1 cellular context compared by ENCODE assay signal in genomic region chr3:69435274-69436262, GRCh38.
TF ChIP-seq lines count a peak whose summit lies in the region.

No MANE protein-coding gene starts in this region.

TF ChIP-seq in GM12878, 131 proteins besides CTCF, POLR2A, EP300 and RAD21 (continued from another document and continues in another):
- peak; percentile 72; the same call in 1 of the 2 replicates for TF ChIP-seq FOXM1 (IDR thresholded peaks at IDR 0.05; ENCODE audit: low read depth, low read length)
- no peak for TF ChIP-seq TAF1 (IDR thresholded peaks at IDR 0.05; ENCODE audit: borderline replicate concordance, low read depth, low read length)
- TF ChIP-seq STAT3 (IDR thresholded peaks at IDR 0.05; ENCODE audit: low read depth, low read length) = 0 out of 2 replicates have a peak, but pooled peaks have one; percentile 60
- TF ChIP-seq TBL1XR1 (IDR thresholded peaks at IDR 0.05; ENCODE audit: low read depth, low read length) = no peak
- TF ChIP-seq, protein P1, sequence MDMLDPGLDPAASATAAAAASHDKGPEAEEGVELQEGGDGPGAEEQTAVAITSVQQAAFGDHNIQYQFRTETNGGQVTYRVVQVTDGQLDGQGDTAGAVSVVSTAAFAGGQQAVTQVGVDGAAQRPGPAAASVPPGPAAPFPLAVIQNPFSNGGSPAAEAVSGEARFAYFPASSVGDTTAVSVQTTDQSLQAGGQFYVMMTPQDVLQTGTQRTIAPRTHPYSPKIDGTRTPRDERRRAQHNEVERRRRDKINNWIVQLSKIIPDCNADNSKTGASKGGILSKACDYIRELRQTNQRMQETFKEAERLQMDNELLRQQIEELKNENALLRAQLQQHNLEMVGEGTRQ (IDR thresholded peaks at IDR 0.05; ENCODE audit: borderline replicate concordance, low read depth, low read length) = no peak
- TF ChIP-seq HDAC6 (IDR thresholded peaks at IDR 0.05; ENCODE audit: unreplicated experiment) = no peak
- no peak for TF ChIP-seq MYC (IDR thresholded peaks at IDR 0.05; ENCODE audit: insufficient read depth, insufficient read length, insufficient replicate concordance, low read length, severe bottlenecking)
- TF ChIP-seq TCF12 (IDR thresholded peaks at IDR 0.05; ENCODE audit: low read depth, low read length) = no peak
- TF ChIP-seq POU2F2 (IDR thresholded peaks at IDR 0.05; ENCODE audit: borderline replicate concordance, low read depth, low read length) = no peak
- peak; percentile 50; the same call in 1 of the 2 replicates for TF ChIP-seq MTA2 (IDR thresholded peaks at IDR 0.05; ENCODE audit: low read depth)
- TF ChIP-seq, protein P2, sequence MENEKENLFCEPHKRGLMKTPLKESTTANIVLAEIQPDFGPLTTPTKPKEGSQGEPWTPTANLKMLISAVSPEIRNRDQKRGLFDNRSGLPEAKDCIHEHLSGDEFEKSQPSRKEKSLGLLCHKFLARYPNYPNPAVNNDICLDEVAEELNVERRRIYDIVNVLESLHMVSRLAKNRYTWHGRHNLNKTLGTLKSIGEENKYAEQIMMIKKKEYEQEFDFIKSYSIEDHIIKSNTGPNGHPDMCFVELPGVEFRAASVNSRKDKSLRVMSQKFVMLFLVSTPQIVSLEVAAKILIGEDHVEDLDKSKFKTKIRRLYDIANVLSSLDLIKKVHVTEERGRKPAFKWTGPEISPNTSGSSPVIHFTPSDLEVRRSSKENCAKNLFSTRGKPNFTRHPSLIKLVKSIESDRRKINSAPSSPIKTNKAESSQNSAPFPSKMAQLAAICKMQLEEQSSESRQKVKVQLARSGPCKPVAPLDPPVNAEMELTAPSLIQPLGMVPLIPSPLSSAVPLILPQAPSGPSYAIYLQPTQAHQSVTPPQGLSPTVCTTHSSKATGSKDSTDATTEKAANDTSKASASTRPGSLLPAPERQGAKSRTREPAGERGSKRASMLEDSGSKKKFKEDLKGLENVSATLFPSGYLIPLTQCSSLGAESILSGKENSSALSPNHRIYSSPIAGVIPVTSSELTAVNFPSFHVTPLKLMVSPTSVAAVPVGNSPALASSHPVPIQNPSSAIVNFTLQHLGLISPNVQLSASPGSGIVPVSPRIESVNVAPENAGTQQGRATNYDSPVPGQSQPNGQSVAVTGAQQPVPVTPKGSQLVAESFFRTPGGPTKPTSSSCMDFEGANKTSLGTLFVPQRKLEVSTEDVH (IDR thresholded peaks at IDR 0.05; ENCODE audit: low read depth, partially characterized antibody) = no peak
- TF ChIP-seq EGR1 (IDR thresholded peaks at IDR 0.05; ENCODE audit: borderline replicate concordance in 1 of 2, low read depth in 2 of 2, low read length in 2 of 2) = no peak
- TF ChIP-seq CREM (IDR thresholded peaks at IDR 0.05; ENCODE audit: low read depth) = peak; percentile 43; the same call in 1 of the 2 replicates
- no peak for TF ChIP-seq SREBF2 (IDR thresholded peaks at IDR 0.05; ENCODE audit: low read length)
- TF ChIP-seq JUNB (IDR thresholded peaks at IDR 0.05) = peak; percentile 87
- TF ChIP-seq, protein P3, sequence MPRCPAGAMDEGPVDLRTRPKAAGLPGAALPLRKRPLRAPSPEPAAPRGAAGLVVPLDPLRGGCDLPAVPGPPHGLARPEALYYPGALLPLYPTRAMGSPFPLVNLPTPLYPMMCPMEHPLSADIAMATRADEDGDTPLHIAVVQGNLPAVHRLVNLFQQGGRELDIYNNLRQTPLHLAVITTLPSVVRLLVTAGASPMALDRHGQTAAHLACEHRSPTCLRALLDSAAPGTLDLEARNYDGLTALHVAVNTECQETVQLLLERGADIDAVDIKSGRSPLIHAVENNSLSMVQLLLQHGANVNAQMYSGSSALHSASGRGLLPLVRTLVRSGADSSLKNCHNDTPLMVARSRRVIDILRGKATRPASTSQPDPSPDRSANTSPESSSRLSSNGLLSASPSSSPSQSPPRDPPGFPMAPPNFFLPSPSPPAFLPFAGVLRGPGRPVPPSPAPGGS (IDR thresholded peaks at IDR 0.05; ENCODE audit: borderline replicate concordance, insufficient read depth, low read depth, low read length, poor library complexity, severe bottlenecking) = no peak
- peak; percentile 36; the same call in 1 of the 2 replicates for TF ChIP-seq BCL11A (IDR thresholded peaks at IDR 0.05; ENCODE audit: low read depth, low read length)
- no peak for TF ChIP-seq CREB1 (IDR thresholded peaks at IDR 0.05; ENCODE audit: low read depth)
- peak; percentile 26; the same call in 1 of the 2 replicates for TF ChIP-seq GABPA (IDR thresholded peaks at IDR 0.05; ENCODE audit: low read depth)
- TF ChIP-seq CHD1 (IDR thresholded peaks at IDR 0.05; ENCODE audit: low read depth, low read length) = no peak
- TF ChIP-seq ZNF24 (IDR thresholded peaks at IDR 0.05) = no peak
- TF ChIP-seq ZNF384 (IDR thresholded peaks at IDR 0.05; ENCODE audit: borderline replicate concordance, low read depth, low read length) = no peak
- TF ChIP-seq CUX1 (IDR thresholded peaks at IDR 0.05; ENCODE audit: insufficient replicate concordance, low read depth, low read length) = no peak
- TF ChIP-seq BRCA1 (IDR thresholded peaks at IDR 0.05; ENCODE audit: low read depth, low read length) = no peak
- TF ChIP-seq MTA3 (IDR thresholded peaks at IDR 0.05; ENCODE audit: borderline replicate concordance, low read length) = no peak; the same call in 1 of the 2 replicates
- TF ChIP-seq SPI1 (IDR thresholded peaks at IDR 0.05; ENCODE audit: borderline replicate concordance, insufficient read depth, low read depth, low read length) = no peak
- TF ChIP-seq, protein P4, sequence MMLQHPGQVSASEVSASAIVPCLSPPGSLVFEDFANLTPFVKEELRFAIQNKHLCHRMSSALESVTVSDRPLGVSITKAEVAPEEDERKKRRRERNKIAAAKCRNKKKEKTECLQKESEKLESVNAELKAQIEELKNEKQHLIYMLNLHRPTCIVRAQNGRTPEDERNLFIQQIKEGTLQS (IDR thresholded peaks at IDR 0.05; ENCODE audit: borderline replicate concordance, extremely low read depth, low read depth, low read length) = no peak
- no peak for TF ChIP-seq SMARCA5 (IDR thresholded peaks at IDR 0.05)
- TF ChIP-seq, protein P5, sequence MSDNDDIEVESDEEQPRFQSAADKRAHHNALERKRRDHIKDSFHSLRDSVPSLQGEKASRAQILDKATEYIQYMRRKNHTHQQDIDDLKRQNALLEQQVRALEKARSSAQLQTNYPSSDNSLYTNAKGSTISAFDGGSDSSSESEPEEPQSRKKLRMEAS (IDR thresholded peaks at IDR 0.05; ENCODE audit: low read depth, low read length) = no peak
- no peak for TF ChIP-seq IRF3 (IDR thresholded peaks at IDR 0.05)
- TF ChIP-seq ESRRA (IDR thresholded peaks at IDR 0.05; ENCODE audit: low read length) = no peak
- TF ChIP-seq EZH2 (IDR thresholded peaks at IDR 0.05; ENCODE audit: borderline replicate concordance, control insufficient read depth, low read depth, low read length) = no peak
- peak; percentile 47; the same call in 1 of the 2 replicates for TF ChIP-seq ATF7 (IDR thresholded peaks at IDR 0.05; ENCODE audit: low read depth)
- TF ChIP-seq, protein P6, sequence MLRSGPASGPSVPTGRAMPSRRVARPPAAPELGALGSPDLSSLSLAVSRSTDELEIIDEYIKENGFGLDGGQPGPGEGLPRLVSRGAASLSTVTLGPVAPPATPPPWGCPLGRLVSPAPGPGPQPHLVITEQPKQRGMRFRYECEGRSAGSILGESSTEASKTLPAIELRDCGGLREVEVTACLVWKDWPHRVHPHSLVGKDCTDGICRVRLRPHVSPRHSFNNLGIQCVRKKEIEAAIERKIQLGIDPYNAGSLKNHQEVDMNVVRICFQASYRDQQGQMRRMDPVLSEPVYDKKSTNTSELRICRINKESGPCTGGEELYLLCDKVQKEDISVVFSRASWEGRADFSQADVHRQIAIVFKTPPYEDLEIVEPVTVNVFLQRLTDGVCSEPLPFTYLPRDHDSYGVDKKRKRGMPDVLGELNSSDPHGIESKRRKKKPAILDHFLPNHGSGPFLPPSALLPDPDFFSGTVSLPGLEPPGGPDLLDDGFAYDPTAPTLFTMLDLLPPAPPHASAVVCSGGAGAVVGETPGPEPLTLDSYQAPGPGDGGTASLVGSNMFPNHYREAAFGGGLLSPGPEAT (IDR thresholded peaks at IDR 0.05; ENCODE audit: low read depth) = peak; percentile 84
- TF ChIP-seq RUNX3 (IDR thresholded peaks at IDR 0.05; ENCODE audit: low read length) = no peak; the same call in 1 of the 2 replicates
- TF ChIP-seq SKIL (IDR thresholded peaks at IDR 0.05; ENCODE audit: low read depth, poor library complexity, severe bottlenecking) = peak; percentile 42
- no peak for TF ChIP-seq JUND (IDR thresholded peaks at IDR 0.05; ENCODE audit: low read depth, low read length)
- TF ChIP-seq NR2C1 (IDR thresholded peaks at IDR 0.05) = no peak
- peak; percentile 23; the same call in 1 of the 2 replicates for TF ChIP-seq TCF7 (IDR thresholded peaks at IDR 0.05; ENCODE audit: borderline replicate concordance)
- no peak for TF ChIP-seq PAX8 (IDR thresholded peaks at IDR 0.05)
- TF ChIP-seq RB1 (IDR thresholded peaks at IDR 0.05; ENCODE audit: borderline replicate concordance) = no peak
- no peak for TF ChIP-seq BHLHE40 (IDR thresholded peaks at IDR 0.05; ENCODE audit: borderline replicate concordance in 1 of 2, low read depth in 2 of 2, low read length in 1 of 2)
- no peak for TF ChIP-seq HDAC2 (IDR thresholded peaks at IDR 0.05)
- no peak for TF ChIP-seq YY1 (IDR thresholded peaks at IDR 0.05; ENCODE audit: low read depth, low read length)
- TF ChIP-seq RCOR1 (conservative IDR thresholded peaks at IDR 0.05; ENCODE audit: low read depth, low read length) = no peak
- TF ChIP-seq EED (IDR thresholded peaks at IDR 0.05; ENCODE audit: low read depth) = peak; percentile 56; the same call in 1 of the 2 replicates
- TF ChIP-seq USF1 (IDR thresholded peaks at IDR 0.05; ENCODE audit: borderline replicate concordance, extremely low read length, insufficient read depth, low read depth, low read length) = no peak
- TF ChIP-seq ETV6 (conservative IDR thresholded peaks at IDR 0.05 in 1 of 2, IDR thresholded peaks at IDR 0.05 in 1 of 2; ENCODE audit: borderline replicate concordance in 1 of 2, low read depth in 1 of 2) = no peak
- TF ChIP-seq HCFC1 (IDR thresholded peaks at IDR 0.05; ENCODE audit: low read length) = no peak
- TF ChIP-seq LARP7 (IDR thresholded peaks at IDR 0.05) = no peak
- no peak for TF ChIP-seq NFXL1 (IDR thresholded peaks at IDR 0.05; ENCODE audit: borderline replicate concordance)
- 0 out of 2 replicates have a peak, but pooled peaks have one; percentile 38 for TF ChIP-seq GATAD2B (conservative IDR thresholded peaks at IDR 0.05; ENCODE audit: low read depth)
- TF ChIP-seq RBBP5 (conservative IDR thresholded peaks at IDR 0.05) = no peak
- TF ChIP-seq DPF2 (IDR thresholded peaks at IDR 0.05) = peak; percentile 90
